16 cellular contexts compared by ENCODE assay signal in the genomic region with DNA sequence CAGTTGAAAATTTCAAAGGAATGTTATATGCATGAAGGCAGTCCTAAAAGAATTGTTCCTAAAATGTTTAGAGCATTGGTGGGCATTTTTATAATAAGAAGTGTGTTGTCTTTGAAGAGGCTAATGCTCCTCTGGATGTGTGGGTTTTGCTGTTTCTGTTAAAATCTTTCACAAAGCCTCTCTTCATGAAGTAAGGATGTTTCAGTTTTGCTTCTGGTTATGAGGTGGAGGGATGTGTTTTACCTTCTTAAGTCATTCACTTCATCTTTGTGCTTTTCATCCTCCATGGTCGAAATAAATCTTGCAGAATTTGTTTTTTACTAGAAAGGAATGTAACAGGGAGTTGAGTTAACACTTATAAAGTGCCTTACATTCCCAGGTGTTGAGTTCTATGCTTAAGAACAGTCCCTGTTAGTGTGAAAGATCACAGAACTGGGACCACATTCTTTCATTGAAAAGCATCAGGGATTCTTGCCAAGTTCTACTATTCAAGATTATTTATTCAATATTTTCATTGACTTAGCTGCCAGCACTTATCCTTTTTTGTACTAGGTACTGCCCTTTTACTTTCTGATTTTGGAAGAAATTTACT. TPM values are rescaled to one million over a fixed set of nuclear protein-coding genes. Genes with fewer than 3 reads are reported as not detected.
DNase-seq lines count a peak whose midpoint lies in the region; ATAC-seq and TF ChIP-seq lines count a peak whose summit lies in the region.
"Had no signal": no experiment of that assay in that cellular context is flagged by ENCODE, and none has a peak within 500 bp of the region (broad histone marks: within the 10 kb centered on the region; RNA-seq: fewer than 3 reads in every experiment).

No MANE protein-coding gene starts in this region.

- no peaks in the 10 kb centered on the region for H3K9me2 ChIP-seq in GM23338 (ENCODE audit: insufficient read depth)

- peaks cover 64% of the 10 kb centered on the region for H3K4me1 Mint-ChIP-seq in GM23338
- H3K4me1 Mint-ChIP-seq in naive thymus-derived CD4-positive, alpha-beta T cell = peaks cover 0 to 4% (median 0%) of the 10 kb centered on the region in 7 donors

- no peak overlapping the region for H2AFZ ChIP-seq in GM23338
- H2AFZ ChIP-seq: GM23248 had no signal

- H2BK120ac ChIP-seq in mesendoderm (ENCODE audit: low read depth, low read length) = no peak overlapping the region

- no peak for TF ChIP-seq POLR2A in ovary (IDR thresholded peaks at IDR 0.05)

- H4K8ac ChIP-seq in mesendoderm (ENCODE audit: low read depth, low read length) = no peak overlapping the region

- no peak overlapping the region for H3K18ac ChIP-seq in mesendoderm (ENCODE audit: low read length)

- CTCF ChIA-PET in naive thymus-derived CD4-positive, alpha-beta T cell (lab: Charles Lee) = no interaction called here

- ATAC-seq in GM19025 (IDR thresholded peaks at IDR 0.05; ENCODE audit: low read depth, unreplicated experiment) (peak; percentile 69), GM23338 (peak; percentile 25; the same call in 2 of the 3 replicates), GM19035 (IDR thresholded peaks at IDR 0.05; ENCODE audit: unreplicated experiment) (no peak)
- ATAC-seq in naive thymus-derived CD4-positive, alpha-beta T cell = no peak
- ATAC-seq: Right ventricle myocardium inferior had no signal

- no peak overlapping the region for H3K4me3 Mint-ChIP-seq in GM23338
- no peak overlapping the region for H3K4me3 Mint-ChIP-seq in naive thymus-derived CD4-positive, alpha-beta T cell

- H4K5ac ChIP-seq in mesendoderm (ENCODE audit: low read length) = no peak overlapping the region

- H3K9me3 ChIP-seq in HUES48 (ENCODE audit: control insufficient read depth, insufficient read depth, low read length) (no peaks in the 10 kb centered on the region), ovary (no peaks in the 10 kb centered on the region)
- no peaks in the 10 kb centered on the region for H3K9me3 ChIP-seq in naive thymus-derived CD4-positive, alpha-beta T cell (ENCODE audit: control insufficient read depth in 2 of 3, low read length in 3 of 3)

- H2BK15ac ChIP-seq in mesendoderm (replicated peaks; ENCODE audit: low read depth) = no peak overlapping the region

- no peak overlapping the region for H2BK5ac ChIP-seq in mesendoderm (ENCODE audit: low read length)

- H3K27ac ChIP-seq in GM23338 (ENCODE audit: low read depth) (peak overlapping the region; percentile 74), HUES48 (ENCODE audit: low read depth, low read length) (peak overlapping the region; percentile 67), mesendoderm (ENCODE audit: low read depth, low read length) (no peak overlapping the region), ovary (no peak overlapping the region)
- H3K27ac ChIP-seq in naive thymus-derived CD4-positive, alpha-beta T cell (ENCODE audit: low read depth, low read length) = no peak overlapping the region
- H3K27ac ChIP-seq: GM23248 had no signal

- H3K27me3 ChIP-seq in GM23338 (ENCODE audit: insufficient read depth) = no peaks in the 10 kb centered on the region
- no peaks in the 10 kb centered on the region for H3K27me3 ChIP-seq in HUES48 (ENCODE audit: control insufficient read depth, insufficient read depth, low read length)
- H3K27me3 ChIP-seq in mesendoderm (ENCODE audit: insufficient read depth, low read length, poor library complexity) = no peaks in the 10 kb centered on the region
- no peaks in the 10 kb centered on the region for H3K27me3 ChIP-seq in naive thymus-derived CD4-positive, alpha-beta T cell (ENCODE audit: control insufficient read depth in 2 of 2, insufficient read depth in 2 of 2, low read length in 2 of 2)
- H3K27me3 ChIP-seq in ovary = no peaks in the 10 kb centered on the region

- H3K9ac ChIP-seq in HUES48 (ENCODE audit: low read depth, low read length) = no peak overlapping the region
- no peak overlapping the region for H3K9ac ChIP-seq in mesendoderm (ENCODE audit: low read length)
- H3K9ac ChIP-seq: GM23248 had no signal

- no peaks in the 10 kb centered on the region for H4K20me1 ChIP-seq in GM23338 (replicated peaks; ENCODE audit: insufficient read depth)

- peaks cover 100% of the 10 kb centered on the region for H3K79me2 ChIP-seq in GM23338 (replicated peaks; ENCODE audit: insufficient read depth)
- H3K79me2 ChIP-seq in mesendoderm (ENCODE audit: control insufficient read depth, insufficient read depth, low read length) = no peaks in the 10 kb centered on the region

- TF ChIP-seq EP300 in ovary (IDR thresholded peaks at IDR 0.05) = no peak

- no CpG with 5 or more reads among the region's 1 CpG for WGBS in mesendoderm (ENCODE audit: extremely low coverage, insufficient coverage, low lambda C conversion rate)
- WGBS in ovary, 3 donors = 32 to 47% (median 35%) methylated on average over 1 of the region's 1 CpG

- no peaks in the 10 kb centered on the region for H3F3A ChIP-seq in GM23338 (replicated peaks; ENCODE audit: low read depth)

- no peak overlapping the region for H3K4ac ChIP-seq in mesendoderm (ENCODE audit: low read depth, low read length)

- H3K4me1 ChIP-seq in GM23338 (ENCODE audit: insufficient read depth) (peaks cover 79% of the 10 kb centered on the region), HUES48 (ENCODE audit: control insufficient read depth, insufficient read depth, low read length) (peaks cover 71% of the 10 kb centered on the region), mesendoderm (ENCODE audit: control insufficient read depth, low read depth, low read length) (peaks cover 17% of the 10 kb centered on the region), ovary (ENCODE audit: insufficient read depth) (no peaks in the 10 kb centered on the region)
- H3K4me1 ChIP-seq in naive thymus-derived CD4-positive, alpha-beta T cell (ENCODE audit: control insufficient read depth in 2 of 2, insufficient read depth in 2 of 2, low read length in 2 of 2) = no peaks in the 10 kb centered on the region

- no peak overlapping the region for H3K56ac ChIP-seq in mesendoderm (ENCODE audit: low read length)

- POLR2A ChIA-PET in naive thymus-derived CD4-positive, alpha-beta T cell (lab: Charles Lee) = no interaction called here

- intact Hi-C loops in naive thymus-derived CD4-positive, alpha-beta T cell (cut with micrococcal nuclease) = no loop called here
- intact Hi-C loops in ovary (cut with DNase I) = no loop called here

- no peak overlapping the region for H2AK5ac ChIP-seq in mesendoderm (ENCODE audit: low read length)

- H3K4me2 ChIP-seq in GM23338 (peak overlapping the region; percentile 39), mesendoderm (ENCODE audit: low read length) (no peak overlapping the region)

- peaks cover 3% of the 10 kb centered on the region; the same call in 1 of the 3 replicates for H3K36me3 Mint-ChIP-seq in GM23338 (ENCODE audit: low read depth)
- peaks cover 0 to 4% (median 0%) of the 10 kb centered on the region in 5 donors for H3K36me3 Mint-ChIP-seq in naive thymus-derived CD4-positive, alpha-beta T cell

- H3K36me3 ChIP-seq in GM23338 (ENCODE audit: insufficient read depth) (no peaks in the 10 kb centered on the region), HUES48 (ENCODE audit: control insufficient read depth, insufficient read depth, low read length) (no peaks in the 10 kb centered on the region), mesendoderm (ENCODE audit: control insufficient read depth, insufficient read depth, low read length) (no peaks in the 10 kb centered on the region), ovary (no peaks in the 10 kb centered on the region)
- no peaks in the 10 kb centered on the region for H3K36me3 ChIP-seq in naive thymus-derived CD4-positive, alpha-beta T cell (ENCODE audit: control insufficient read depth in 2 of 3, insufficient read depth in 3 of 3, low read length in 3 of 3)

- no peaks in the 10 kb centered on the region for H3K9me3 Mint-ChIP-seq in GM23338
- H3K9me3 Mint-ChIP-seq in naive thymus-derived CD4-positive, alpha-beta T cell = peaks cover 0 to 4% (median 0%) of the 10 kb centered on the region in 11 donors

- peak overlapping the region; percentile 2; the same call in 1 of the 2 replicates for H3K4me3 ChIP-seq in GM23338
- no peak overlapping the region for H3K4me3 ChIP-seq in HUES48 (ENCODE audit: low read depth, low read length)
- H3K4me3 ChIP-seq in mesendoderm (ENCODE audit: low read length) = no peak overlapping the region
- no peak overlapping the region for H3K4me3 ChIP-seq in naive thymus-derived CD4-positive, alpha-beta T cell (ENCODE audit: low read length)
- H3K4me3 ChIP-seq in ovary = no peak overlapping the region
- H3K4me3 ChIP-seq: GM23248 had no signal

- peak; percentile 63 for DNase-seq in GM23338 (ENCODE audit: low spot score)
- DNase-seq in mesendoderm = peak; percentile 67
- DNase-seq in naive thymus-derived CD4-positive, alpha-beta T cell = no peak
- DNase-seq in NCI-H1092 treated with DMSO at 0.1 percent for 48 hours (lab: John Stamatoyannopoulos, UW) = no peak
- no peak for DNase-seq in ovary
- DNase-seq: aorta; COR-L47; GM23248; hypothalamus; MV-4-11; NCI-H446 treated with DMSO at 0.1 percent for 48 hours; stimulated activated CD4-positive, alpha-beta T cell treated with anti-CD3 and anti-CD28 coated beads, Interleukin-4, amount 100 ng/mL, for 24 hours had no signal

- H3K27me3 Mint-ChIP-seq in GM23338 (ENCODE audit: insufficient read depth, low read depth, poor library complexity) = peaks cover 4% of the 10 kb centered on the region
- H3K27me3 Mint-ChIP-seq in naive thymus-derived CD4-positive, alpha-beta T cell = peaks cover 2 to 15% (median 7%) of the 10 kb centered on the region in 5 donors

- no peak for TF ChIP-seq CTCF in GM23338 (conservative IDR thresholded peaks at IDR 0.05; ENCODE audit: low read depth in 2 of 2)
- TF ChIP-seq CTCF in ovary (IDR thresholded peaks at IDR 0.05) = no peak

- 0 out of 2 replicates have a peak overlapping the region, but pooled peaks have one; percentile 41 for H3K27ac Mint-ChIP-seq in GM23338
- H3K27ac Mint-ChIP-seq in naive thymus-derived CD4-positive, alpha-beta T cell = no peak overlapping the region

- no peak overlapping the region for H3K23ac ChIP-seq in mesendoderm (ENCODE audit: low read length)

- peaks cover 2% of the 10 kb centered on the region for H3K79me1 ChIP-seq in mesendoderm (ENCODE audit: low read length)

TF ChIP-seq in GM23338, 12 proteins besides CTCF, POLR2A, EP300 and RAD21 (continues in another document):
- no peak for TF ChIP-seq ZNF331 (CRISPR knock-in tag; IDR thresholded peaks at IDR 0.05; ENCODE audit: low read depth)

RNA-seq across cellular contexts. Expression of a gene that starts 21.1 kb away (rescaled TPM):
- 95.8 and 108 TPM in 2 replicates for total RNA-seq in GM23338 (2014; rRNA removed; shearing (Covaris generic))
- polyA plus RNA-seq in GM23338 (2016; fragmentation: Nextera tagmentation; extraction: Ambion mirVana) (9.4 and 11.3 TPM in 2 replicates), ovary (1 to 10 TPM in 1 of 2 donors, under 1 TPM in 1; 0.77 to 2.5 TPM)
- polyA plus RNA-seq in mesendoderm (2013, experiment 1 of 2) = 8.6 TPM
- 9.2 TPM for polyA plus RNA-seq in mesendoderm (2013, experiment 2 of 2)
- total RNA-seq in naive thymus-derived CD4-positive, alpha-beta T cell = 1 to 10 TPM in 4 of 5 experiments, under 1 TPM in 1; 0.05 to 2.7 (median 1.9) TPM
- not detected for polyA plus RNA-seq in naive thymus-derived CD4-positive, alpha-beta T cell
- total RNA-seq in ovary = 10 to 100 TPM in 4 of 7 donors, 1 to 10 TPM in 3; 7.3 to 14.2 (median 11.9) TPM
- polyA plus RNA-seq: GM23248 had no signal

Comparison
In these comparisons a context has a peak if more than half of its experiments do, and no peak if none do; other contexts are left out.
1. ATAC-seq: peak in GM19025 (single experiment) and GM23338 (single experiment); none in naive thymus-derived CD4-positive, alpha-beta T cell (single experiment) and GM19035 (single experiment).
2. DNase-seq: peak in GM23338 (single experiment) and mesendoderm (single experiment); none in naive thymus-derived CD4-positive, alpha-beta T cell (0 of 9), NCI-H1092 treated with DMSO at 0.1 percent for 48 hours (single experiment) and ovary (0 of 5).
3. H3K27ac ChIP-seq: peak in GM23338 (single experiment) and HUES48 (single experiment); none in mesendoderm (single experiment), naive thymus-derived CD4-positive, alpha-beta T cell (single experiment) and ovary (0 of 2).